In genomic region chr22:45977551-45978274, GRCh38 we compare ENCODE assay signal across 9 cellular contexts. TPM values are rescaled to one million over a fixed set of nuclear protein-coding genes. Genes with fewer than 3 reads are reported as not detected.
DNase-seq lines count a peak whose midpoint lies in the region; ATAC-seq, FAIRE-seq and TF ChIP-seq lines count a peak whose summit lies in the region.
"Had no signal": no experiment of that assay in that cellular context is flagged by ENCODE, and none has a peak within 500 bp of the region (broad histone marks: within the 10 kb centered on the region; RNA-seq: fewer than 3 reads in every experiment).

No MANE protein-coding gene starts in this region.

- FAIRE-seq in D721Med (lab: Jason Lieb, UNC) = no peak

- CTCF ChIA-PET in HEK293 (lab: Yijun Ruan, JAX) = interaction anchor here (0.6 to 1.7 kb wide), 11 partner anchors 44 to 424 kb away, joined by 3 to 5 read pairs (median 4); partner anchors contain the start of gene ATXN10
- CTCF ChIA-PET in naive thymus-derived CD4-positive, alpha-beta T cell (lab: Charles Lee) = no interaction called here

- H3K27me3 Mint-ChIP-seq in naive thymus-derived CD4-positive, alpha-beta T cell = peaks cover 25 to 38% (median 33%) of the 10 kb centered on the region in 5 donors

- TF ChIP-seq CTCF in HEK293 (tag by site-specific recombination; IDR thresholded peaks at IDR 0.05) (no peak), D721Med (IDR thresholded peaks at IDR 0.05; ENCODE audit: insufficient read depth, missing control alignments) (no peak)

- no peak overlapping the region; the same call in 1 of the 2 replicates for H3K4me3 ChIP-seq in HEK293 (ENCODE audit: low read depth, low read length)
- H3K4me3 ChIP-seq in naive thymus-derived CD4-positive, alpha-beta T cell (ENCODE audit: low read length) = no peak overlapping the region
- H3K4me3 ChIP-seq: lung had no signal

- peaks cover 3 to 18% (median 10%) of the 10 kb centered on the region in 7 donors for H3K4me1 Mint-ChIP-seq in naive thymus-derived CD4-positive, alpha-beta T cell

- H3K36me3 Mint-ChIP-seq in naive thymus-derived CD4-positive, alpha-beta T cell = no peaks in the 10 kb centered on the region

- H3K27ac Mint-ChIP-seq in naive thymus-derived CD4-positive, alpha-beta T cell = no peak overlapping the region

- no peak for ATAC-seq in naive thymus-derived CD4-positive, alpha-beta T cell
- no peak for ATAC-seq in GM21367 (IDR thresholded peaks at IDR 0.05; ENCODE audit: unreplicated experiment)
- no peak for ATAC-seq in GM21528 (IDR thresholded peaks at IDR 0.05; ENCODE audit: low FRiP score, unreplicated experiment)

- no peaks in the 10 kb centered on the region for H3K36me3 ChIP-seq in HEK293 (ENCODE audit: control insufficient read depth in 2 of 2, insufficient read depth in 1 of 2, low read length in 2 of 2)
- no peaks in the 10 kb centered on the region for H3K36me3 ChIP-seq in naive thymus-derived CD4-positive, alpha-beta T cell (ENCODE audit: control insufficient read depth in 2 of 3, insufficient read depth in 3 of 3, low read length in 3 of 3)

- DNase-seq in DMS 273 (lab: John Stamatoyannopoulos, UW; ENCODE audit: unreplicated experiment) (peak; percentile 67), DMS 273 treated with DMSO at 0.1 percent for 48 hours (lab: John Stamatoyannopoulos, UW) (no peak), amniotic epithelial cell (ENCODE audit: low read depth) (peak; percentile 23), D721Med (ENCODE audit: insufficient read length, low spot score) (no peak)
- no peak for DNase-seq in naive thymus-derived CD4-positive, alpha-beta T cell

- peak overlapping the region in 8 of 10 donors; percentile 33 to 66 (median 57) for H3K4me3 Mint-ChIP-seq in naive thymus-derived CD4-positive, alpha-beta T cell

- peaks cover 4% of the 10 kb centered on the region for H3K4me1 ChIP-seq in HEK293 (ENCODE audit: control insufficient read depth, insufficient read depth, low read length)
- H3K4me1 ChIP-seq in naive thymus-derived CD4-positive, alpha-beta T cell (ENCODE audit: control insufficient read depth in 2 of 2, insufficient read depth in 2 of 2, low read length in 2 of 2) = peaks cover 0 to 9% of the 10 kb centered on the region in 2 donors

- H3K9me3 Mint-ChIP-seq in naive thymus-derived CD4-positive, alpha-beta T cell = no peaks in the 10 kb centered on the region

- peaks cover 0 to 14% of the 10 kb centered on the region in 2 donors for H3K27me3 ChIP-seq in naive thymus-derived CD4-positive, alpha-beta T cell (ENCODE audit: control insufficient read depth in 2 of 2, insufficient read depth in 2 of 2, low read length in 2 of 2)

- H3K9me3 ChIP-seq in HEK293 (ENCODE audit: control insufficient read depth, insufficient read depth, low read depth, low read length) = no peaks in the 10 kb centered on the region
- H3K9me3 ChIP-seq in naive thymus-derived CD4-positive, alpha-beta T cell (ENCODE audit: control insufficient read depth in 2 of 3, low read length in 3 of 3) = no peaks in the 10 kb centered on the region

- no peak overlapping the region for H3K27ac ChIP-seq in HEK293 (ENCODE audit: extremely low read depth, low read depth, low read length)
- no peak overlapping the region for H3K27ac ChIP-seq in naive thymus-derived CD4-positive, alpha-beta T cell (ENCODE audit: low read depth, low read length)

- intact Hi-C loops in naive thymus-derived CD4-positive, alpha-beta T cell (cut with micrococcal nuclease) = no loop called here

- POLR2A ChIA-PET in HEK293 (lab: Yijun Ruan, JAX) = interaction anchor here (0.6 kb wide), 3 partner anchors 142 to 658 kb away, joined by 3 to 4 read pairs (median 4); no protein-coding TSS in a partner anchor
- POLR2A ChIA-PET in naive thymus-derived CD4-positive, alpha-beta T cell (lab: Charles Lee) = no interaction called here

TF ChIP-seq in HEK293, 187 proteins besides CTCF, POLR2A, EP300 and RAD21 (continues in another document):
- TF ChIP-seq ZBTB7A (tag by site-specific recombination; IDR thresholded peaks at IDR 0.05; ENCODE audit: low read depth) = 0 out of 2 replicates have a peak, but pooled peaks have one; percentile 13
- TF ChIP-seq ZBTB17 (tag by site-specific recombination; IDR thresholded peaks at IDR 0.05) = peak; percentile 90
- peak; percentile 80; the same call in 1 of the 2 replicates for TF ChIP-seq ZNF600 (tag by site-specific recombination; IDR thresholded peaks at IDR 0.05)
- TF ChIP-seq ZNF624 (tag by site-specific recombination; IDR thresholded peaks at IDR 0.05) = no peak
- TF ChIP-seq, protein P1, sequence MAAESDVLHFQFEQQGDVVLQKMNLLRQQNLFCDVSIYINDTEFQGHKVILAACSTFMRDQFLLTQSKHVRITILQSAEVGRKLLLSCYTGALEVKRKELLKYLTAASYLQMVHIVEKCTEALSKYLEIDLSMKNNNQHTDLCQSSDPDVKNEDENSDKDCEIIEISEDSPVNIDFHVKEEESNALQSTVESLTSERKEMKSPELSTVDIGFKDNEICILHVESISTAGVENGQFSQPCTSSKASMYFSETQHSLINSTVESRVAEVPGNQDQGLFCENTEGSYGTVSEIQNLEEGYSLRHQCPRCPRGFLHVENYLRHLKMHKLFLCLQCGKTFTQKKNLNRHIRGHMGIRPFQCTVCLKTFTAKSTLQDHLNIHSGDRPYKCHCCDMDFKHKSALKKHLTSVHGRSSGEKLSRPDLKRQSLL (tag by site-specific recombination; IDR thresholded peaks at IDR 0.05) = 0 out of 2 replicates have a peak, but pooled peaks have one; percentile 9
- TF ChIP-seq ZNF10 (tag by site-specific recombination; IDR thresholded peaks at IDR 0.05) = no peak
- TF ChIP-seq, protein P2, sequence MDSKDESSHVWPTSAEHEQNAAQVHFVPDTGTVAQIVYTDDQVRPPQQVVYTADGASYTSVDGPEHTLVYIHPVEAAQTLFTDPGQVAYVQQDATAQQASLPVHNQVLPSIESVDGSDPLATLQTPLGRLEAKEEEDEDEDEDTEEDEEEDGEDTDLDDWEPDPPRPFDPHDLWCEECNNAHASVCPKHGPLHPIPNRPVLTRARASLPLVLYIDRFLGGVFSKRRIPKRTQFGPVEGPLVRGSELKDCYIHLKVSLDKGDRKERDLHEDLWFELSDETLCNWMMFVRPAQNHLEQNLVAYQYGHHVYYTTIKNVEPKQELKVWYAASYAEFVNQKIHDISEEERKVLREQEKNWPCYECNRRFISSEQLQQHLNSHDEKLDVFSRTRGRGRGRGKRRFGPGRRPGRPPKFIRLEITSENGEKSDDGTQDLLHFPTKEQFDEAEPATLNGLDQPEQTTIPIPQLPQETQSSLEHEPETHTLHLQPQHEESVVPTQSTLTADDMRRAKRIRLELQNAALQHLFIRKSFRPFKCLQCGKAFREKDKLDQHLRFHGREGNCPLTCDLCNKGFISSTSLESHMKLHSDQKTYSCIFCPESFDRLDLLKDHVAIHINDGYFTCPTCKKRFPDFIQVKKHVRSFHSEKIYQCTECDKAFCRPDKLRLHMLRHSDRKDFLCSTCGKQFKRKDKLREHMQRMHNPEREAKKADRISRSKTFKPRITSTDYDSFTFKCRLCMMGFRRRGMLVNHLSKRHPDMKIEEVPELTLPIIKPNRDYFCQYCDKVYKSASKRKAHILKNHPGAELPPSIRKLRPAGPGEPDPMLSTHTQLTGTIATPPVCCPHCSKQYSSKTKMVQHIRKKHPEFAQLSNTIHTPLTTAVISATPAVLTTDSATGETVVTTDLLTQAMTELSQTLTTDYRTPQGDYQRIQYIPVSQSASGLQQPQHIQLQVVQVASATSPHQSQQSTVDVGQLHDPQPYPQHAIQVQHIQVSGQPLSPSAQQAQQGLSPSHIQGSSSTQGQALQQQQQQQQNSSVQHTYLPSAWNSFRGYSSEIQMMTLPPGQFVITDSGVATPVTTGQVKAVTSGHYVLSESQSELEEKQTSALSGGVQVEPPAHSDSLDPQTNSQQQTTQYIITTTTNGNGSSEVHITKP (tag by site-specific recombination; IDR thresholded peaks at IDR 0.05) = 0 out of 2 replicates have a peak, but pooled peaks have one; percentile 13
- TF ChIP-seq PATZ1 (tag by site-specific recombination; IDR thresholded peaks at IDR 0.05) = 0 out of 2 replicates have a peak, but pooled peaks have one; percentile 14
- TF ChIP-seq ZSCAN30 (tag by site-specific recombination; IDR thresholded peaks at IDR 0.05) = peak; percentile 56; the same call in 1 of the 2 replicates
- TF ChIP-seq ZNF623 (tag by site-specific recombination; IDR thresholded peaks at IDR 0.05) = no peak
- 0 out of 2 replicates have a peak, but pooled peaks have one; percentile 24 for TF ChIP-seq HIC1 (tag by site-specific recombination; IDR thresholded peaks at IDR 0.05)

RNA-seq across cellular contexts. Expression of gene WNT7B, which starts 0.8 kb away (rescaled TPM):
- total RNA-seq in naive thymus-derived CD4-positive, alpha-beta T cell = not detected
- polyA plus RNA-seq in naive thymus-derived CD4-positive, alpha-beta T cell = not detected

Comparison
In these comparisons a context has a peak if more than half of its experiments do, and no peak if none do; other contexts are left out.
1. DNase-seq: peak in DMS 273 (single experiment) and amniotic epithelial cell (single experiment); none in DMS 273 treated with DMSO at 0.1 percent for 48 hours (single experiment), naive thymus-derived CD4-positive, alpha-beta T cell (0 of 9) and D721Med (single experiment).